Comparison of ENCODE assay signal across 19 cellular contexts in the genomic region with DNA sequence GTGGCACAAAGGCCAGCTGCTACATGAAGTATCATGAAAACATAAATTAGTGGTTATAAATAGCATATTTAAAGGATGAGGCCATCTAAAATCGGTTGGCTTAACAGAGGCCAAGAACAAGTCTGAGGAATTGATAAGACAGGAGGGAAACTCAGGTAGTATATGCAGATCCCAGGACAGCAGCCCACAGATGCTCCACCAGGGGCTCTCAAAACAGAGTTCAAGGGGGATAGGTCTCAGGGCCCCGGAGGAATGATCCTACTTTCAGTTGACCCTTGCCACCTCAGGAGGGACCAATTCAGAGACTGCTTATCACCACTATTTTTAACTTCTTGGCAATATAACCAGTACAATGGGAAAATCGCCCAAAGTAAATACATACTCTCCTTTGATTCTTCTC. TPM values are rescaled to one million over a fixed set of nuclear protein-coding genes. Genes with fewer than 3 reads are reported as not detected.
DNase-seq lines count a peak whose midpoint lies in the region; ATAC-seq, FAIRE-seq and TF ChIP-seq lines count a peak whose summit lies in the region.
"Had no signal": no experiment of that assay in that cellular context is flagged by ENCODE, and none has a peak within 500 bp of the region (broad histone marks: within the 10 kb centered on the region; RNA-seq: fewer than 3 reads in every experiment).

No MANE protein-coding gene starts in this region.

- H3K27me3 Mint-ChIP-seq in nephron progenitor cell (ENCODE audit: low read depth, poor library complexity), result no peaks in the 10 kb centered on the region

- H3K4me1 ChIP-seq in left ventricle myocardium inferior (peaks cover 13% of the 10 kb centered on the region), H1 (replicated peaks in 1 of 4; ENCODE audit: control insufficient read depth in 3 of 4, insufficient read depth in 4 of 4, low read length in 3 of 4) (peaks cover 10 to 35% (median 29%) of the 10 kb centered on the region in 4 experiments), ovary (ENCODE audit: insufficient read depth) (no peaks in the 10 kb centered on the region)

- no peaks in the 10 kb centered on the region for H3K36me3 ChIP-seq in left ventricle myocardium inferior
- H3K36me3 ChIP-seq in H7 (replicated peaks; ENCODE audit: control insufficient read depth, insufficient read depth, low read length), result no peaks in the 10 kb centered on the region
- no peaks in the 10 kb centered on the region for H3K36me3 ChIP-seq in H1 (ENCODE audit: control insufficient read depth in 2 of 4, insufficient read depth in 4 of 4, low read length in 3 of 4)
- H3K36me3 ChIP-seq in ovary, result no peaks in the 10 kb centered on the region
- H3K36me3 ChIP-seq: BLaER1 treated with 17β-estradiol and CSF1 and Interleukin-3, amounts not matched to agents 10 nM and 100 nM had no signal

- H2BK15ac ChIP-seq in H1 (ENCODE audit: low read length), result no peak overlapping the region

- ATAC-seq in Right ventricle myocardium superior (ENCODE audit: poor library complexity), result peak; percentile 38
- no peak for ATAC-seq in GM21390 (IDR thresholded peaks at IDR 0.05; ENCODE audit: unreplicated experiment)
- ATAC-seq: CD8-positive, alpha-beta T cell; GM12878; HepG2 had no signal

- no peak for TF ChIP-seq EP300 in H1 (IDR thresholded peaks at IDR 0.05; ENCODE audit: borderline replicate concordance in 1 of 2, low read depth in 2 of 2, low read length in 2 of 2)
- TF ChIP-seq EP300 in ovary (IDR thresholded peaks at IDR 0.05), result no peak

- no peak overlapping the region for H2AFZ ChIP-seq in H1 (ENCODE audit: low read length)

- no peak overlapping the region for H2BK12ac ChIP-seq in H1 (ENCODE audit: low read depth, low read length)

- no peak overlapping the region for H3K18ac ChIP-seq in H1 (ENCODE audit: extremely low read depth, low read length)

- H3K4me1 Mint-ChIP-seq in nephron progenitor cell, result peaks cover 54% of the 10 kb centered on the region

- no peak overlapping the region for H4K8ac ChIP-seq in H1 (ENCODE audit: extremely low read depth, insufficient read depth, low read length)

- WGBS in H1 (ENCODE audit: extremely low coverage in 1 of 2, insufficient coverage in 1 of 2, insufficient read length in 1 of 2, insufficient replicate concordance in 2 of 2, low coverage in 1 of 2, low lambda C conversion rate in 2 of 2, missing lambda C conversion rate in 1 of 2), 2 experiments, result 67% methylated on average over 3 of the region's 3 CpGs; no CpG with 5 or more reads in 1 of the 2 experiments
- 21 to 25% (median 25%) methylated on average over 3 of the region's 3 CpGs for WGBS in ovary, 3 donors

- intact Hi-C loops in Right ventricle myocardium superior (cut with DNase I), result no loop called here
- intact Hi-C loops in left ventricle myocardium inferior (cut with micrococcal nuclease), result no loop called here
- intact Hi-C loops in ovary (cut with DNase I), result no loop called here

- no peak overlapping the region for H3K56ac ChIP-seq in H1 (replicated peaks; ENCODE audit: insufficient read length, low read depth, low read length)

- H3K4me3 ChIP-seq in left ventricle myocardium inferior (no peak overlapping the region), H7 (ENCODE audit: insufficient read depth, low read depth, low read length) (no peak overlapping the region), H1 (ENCODE audit: extremely low read depth in 1 of 4, insufficient read depth in 2 of 4, low read depth in 3 of 4, low read length in 4 of 4) (no peak overlapping the region), ovary (no peak overlapping the region)
- H3K4me3 ChIP-seq: BLaER1 treated with 17β-estradiol and CSF1 and Interleukin-3, amounts not matched to agents 10 nM and 100 nM; GM12878 had no signal

- no peaks in the 10 kb centered on the region for H4K20me1 ChIP-seq in H1 (replicated peaks in 1 of 2; ENCODE audit: control insufficient read depth in 1 of 2, insufficient read depth in 2 of 2, low read length in 2 of 2)
- H4K20me1 ChIP-seq: BLaER1 treated with 17β-estradiol and CSF1 and Interleukin-3, amounts not matched to agents 10 nM and 100 nM had no signal

- no peak overlapping the region for H2BK20ac ChIP-seq in H1 (ENCODE audit: low read length)

- H4K5ac ChIP-seq in H1 (ENCODE audit: insufficient read length, low read depth, low read length), result no peak overlapping the region

- no peak overlapping the region for H3K27ac ChIP-seq in left ventricle myocardium inferior (replicated peaks)
- H3K27ac ChIP-seq in H1 (ENCODE audit: low read depth, low read length), result no peak overlapping the region
- no peak overlapping the region for H3K27ac ChIP-seq in ovary
- H3K27ac ChIP-seq: BLaER1 treated with 17β-estradiol and CSF1 and Interleukin-3, amounts not matched to agents 10 nM and 100 nM had no signal

- no peaks in the 10 kb centered on the region; the same call in 1 of the 2 replicates for H3K23me2 ChIP-seq in H1 (ENCODE audit: low read depth, low read length)

- H3K9me3 Mint-ChIP-seq in nephron progenitor cell, result peaks cover 4% of the 10 kb centered on the region
- H3K9me3 Mint-ChIP-seq: IgD-negative memory B cell had no signal

- no peak overlapping the region for H3K27ac Mint-ChIP-seq in nephron progenitor cell
- H3K27ac Mint-ChIP-seq: B cell; CD8-positive, alpha-beta T cell had no signal

- H3K9me3 ChIP-seq in left ventricle myocardium inferior (replicated peaks) (peaks cover 4% of the 10 kb centered on the region), H1 (ENCODE audit: insufficient read depth in 2 of 2, low read depth in 1 of 2, low read length in 1 of 2) (no peaks in the 10 kb centered on the region), ovary (no peaks in the 10 kb centered on the region)
- H3K9me3 ChIP-seq: BLaER1 treated with 17β-estradiol and CSF1 and Interleukin-3, amounts not matched to agents 10 nM and 100 nM had no signal

- H3K27me3 ChIP-seq in left ventricle myocardium inferior (ENCODE audit: low read depth) (no peaks in the 10 kb centered on the region), H7 (ENCODE audit: control insufficient read depth, insufficient read depth, low read length) (no peaks in the 10 kb centered on the region), H1 (replicated peaks in 1 of 4; ENCODE audit: control insufficient read depth in 3 of 4, extremely low read depth in 1 of 4, insufficient read depth in 3 of 4, low read length in 3 of 4) (no peaks in the 10 kb centered on the region), ovary (no peaks in the 10 kb centered on the region)
- H3K27me3 ChIP-seq: BLaER1 treated with 17β-estradiol and CSF1 and Interleukin-3, amounts not matched to agents 10 nM and 100 nM had no signal

- no peak overlapping the region for H3K14ac ChIP-seq in H1 (ENCODE audit: insufficient read length)

- H3K79me1 ChIP-seq in H1 (ENCODE audit: low read depth, low read length), result no peaks in the 10 kb centered on the region

- TF ChIP-seq CTCF in left ventricle myocardium inferior (IDR thresholded peaks at IDR 0.05; ENCODE audit: borderline replicate concordance), result no peak
- peak in 1 of 3 experiments; percentile 8; a peak in 1 of 4 replicates for TF ChIP-seq CTCF in H1 (IDR thresholded peaks at IDR 0.05; ENCODE audit: control extremely low read depth in 1 of 3, insufficient read depth in 1 of 3, low read depth in 1 of 3, low read length in 3 of 3)
- no peak for TF ChIP-seq CTCF in ovary (IDR thresholded peaks at IDR 0.05)
- TF ChIP-seq CTCF in nephron progenitor cell (IDR thresholded peaks at IDR 0.05), result no peak

- TF ChIP-seq RAD21 in H1 (IDR thresholded peaks at IDR 0.05 in 1 of 2, conservative IDR thresholded peaks at IDR 0.05 in 1 of 2; ENCODE audit: low read depth in 2 of 2, low read length in 2 of 2), result peak; percentile 12 to 23; a peak in 3 of 4 replicates

- H3K9ac ChIP-seq in H1 (replicated peaks in 1 of 4; ENCODE audit: extremely low read depth in 1 of 4, low read depth in 3 of 4, low read length in 3 of 4), result no peak overlapping the region
- H3K9ac ChIP-seq: BLaER1 treated with 17β-estradiol and CSF1 and Interleukin-3, amounts not matched to agents 10 nM and 100 nM had no signal

- FAIRE-seq in H1 (lab: Jason Lieb, UNC), result no peak
- FAIRE-seq: GM12878, H54, HepG2, HTR-8/SVneo had no signal

- H3K4ac ChIP-seq in H1 (replicated peaks; ENCODE audit: insufficient read length, low read depth, low read length), result no peak overlapping the region

- no peak for DNase-seq in Right ventricle myocardium superior
- no peak for DNase-seq in left ventricle myocardium inferior
- peak; percentile 10 for DNase-seq in H7
- no peak for DNase-seq in H1 (ENCODE audit: low read depth in 1 of 2, low spot score in 2 of 2)
- no peak for DNase-seq in ovary
- DNase-seq in nephron progenitor cell, result no peak
- DNase-seq: 8988T; Calu3; CD8-positive, alpha-beta T cell; DMS79 treated with DMSO at 0.1 percent for 48 hours; EL had no signal

- no peak overlapping the region for H2BK5ac ChIP-seq in H1 (ENCODE audit: low read depth, low read length)

- no peaks in the 10 kb centered on the region for H3K79me2 ChIP-seq in H1 (ENCODE audit: control insufficient read depth in 1 of 2, insufficient read depth in 2 of 2, low read length in 2 of 2)

- H3K4me2 ChIP-seq in H1 (ENCODE audit: insufficient read depth in 1 of 2, low read depth in 2 of 2, low read length in 2 of 2), result no peak overlapping the region
- H3K4me2 ChIP-seq: BLaER1 treated with 17β-estradiol and CSF1 and Interleukin-3, amounts not matched to agents 10 nM and 100 nM had no signal

- H3K4me3 Mint-ChIP-seq in nephron progenitor cell, result no peak overlapping the region
- H3K4me3 Mint-ChIP-seq: B cell; CD8-positive, alpha-beta T cell; IgD-negative memory B cell had no signal

- H3K23ac ChIP-seq in H1 (ENCODE audit: insufficient read length), result no peak overlapping the region

- no peak overlapping the region for H2BK120ac ChIP-seq in H1 (replicated peaks; ENCODE audit: low read depth, low read length)

- CTCF ChIA-PET in H1 (lab: Charles Lee; ENCODE audit: partially characterized antibody), result interaction anchor here (0.6 to 2.3 kb wide), 8 partner anchors 16 to 662 kb away, joined by 3 to 7 read pairs (median 4); no protein-coding TSS in a partner anchor

- POLR2A ChIA-PET in H1 (lab: Charles Lee; ENCODE audit: partially characterized antibody), result no interaction called here

- no peak overlapping the region for H4K91ac ChIP-seq in H1 (replicated peaks; ENCODE audit: insufficient read length, low read length)

- TF ChIP-seq POLR2A in H1 (IDR thresholded peaks at IDR 0.05; ENCODE audit: control extremely low read depth in 1 of 2, low read depth in 2 of 2, low read length in 2 of 2), result no peak
- no peak for TF ChIP-seq POLR2A in ovary (IDR thresholded peaks at IDR 0.05)

- H2AK5ac ChIP-seq in H1 (ENCODE audit: low read depth, low read length), result no peak overlapping the region

- peaks cover 16% of the 10 kb centered on the region for H3K36me3 Mint-ChIP-seq in nephron progenitor cell (ENCODE audit: low read depth)
- H3K36me3 Mint-ChIP-seq: CD8-positive, alpha-beta T cell; IgD-negative memory B cell had no signal

RNA-seq across cellular contexts. Expression of a gene that starts 56.8 kb away (rescaled TPM):
- total RNA-seq in Right ventricle myocardium superior (15.1 TPM), left ventricle myocardium inferior (15.1 TPM), ovary (10 to 100 TPM; 23.9 to 47.4 (median 36.3) TPM)
- 6.3 and 7.7 TPM in 2 replicates for total RNA-seq in H7 (2014; rRNA removed; shearing (Covaris generic))
- total RNA-seq in H1 (2021; fragmentation: NEBNext Ultra II Directional; extraction: Animal tissue kit (Norgen Biotek cat#: 25700)), result 6.5 and 6.9 TPM in 2 replicates
- polyA plus RNA-seq in H1 (2011; rRNA removed) (12.7 and 15.7 TPM in 2 replicates), ovary (10 to 100 TPM in 1 of 2 donors, 1 to 10 TPM in 1; 6.3 to 14.9 TPM)
- 11.1 TPM for polyA plus RNA-seq in H1 (2011; cell fraction: cytosol; rRNA removed)
- polyA plus RNA-seq in H1 (2011; cell fraction: nucleus; rRNA removed), result 48.2 TPM
- polyA plus RNA-seq in H1 (2012, experiment 1 of 2), result 3.4 to 4.6 TPM (median 4.3 TPM) in 4 replicates
- 0.09 TPM for polyA plus RNA-seq in H1 (2012, experiment 2 of 2)
- polyA plus RNA-seq in H1 (2013, experiment 1 of 2), result 3.1 TPM
- 3.4 TPM for polyA plus RNA-seq in H1 (2013, experiment 2 of 2)
- 52.5 and 85.4 TPM in 2 replicates for polyA minus RNA-seq in H1 (2011; rRNA and poly(A)+ RNA removed)
- polyA minus RNA-seq in H1 (2011; cell fraction: cytosol; rRNA and poly(A)+ RNA removed), result 34.4 TPM
- polyA minus RNA-seq in H1 (2011; cell fraction: nucleus; rRNA and poly(A)+ RNA removed), result 90.0 TPM
